Comparison of ENCODE assay signal across 1 cellular context in the genomic region with DNA sequence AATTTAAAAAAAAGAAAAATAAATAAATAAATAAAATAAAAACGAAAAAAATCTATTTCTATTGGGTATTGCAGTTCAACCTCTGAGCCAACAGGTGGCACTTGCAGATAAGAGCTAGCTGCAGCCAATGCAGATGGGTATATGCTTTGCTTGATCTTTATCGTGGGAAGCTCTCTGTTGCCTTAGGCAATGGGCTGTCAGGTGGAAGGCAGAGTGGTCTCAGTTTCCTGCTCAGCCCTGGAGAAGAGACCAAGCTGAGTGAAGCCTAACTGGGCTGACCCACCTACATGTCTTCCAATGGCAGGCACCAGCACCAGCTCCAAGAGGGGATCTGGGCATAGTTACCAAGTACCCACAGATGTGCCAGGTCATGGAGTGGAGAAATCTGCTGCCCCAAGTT.
TF ChIP-seq lines count a peak whose summit lies in the region.

No MANE protein-coding gene starts in this region.

TF ChIP-seq in GM23338, 12 proteins besides CTCF, POLR2A, EP300 and RAD21 (continued from another document):
- TF ChIP-seq ZNF462 (CRISPR knock-in tag; IDR thresholded peaks at IDR 0.05): no peak
- TF ChIP-seq ZNF114 (CRISPR knock-in tag; IDR thresholded peaks at IDR 0.05): no peak
- TF ChIP-seq, protein P1, sequence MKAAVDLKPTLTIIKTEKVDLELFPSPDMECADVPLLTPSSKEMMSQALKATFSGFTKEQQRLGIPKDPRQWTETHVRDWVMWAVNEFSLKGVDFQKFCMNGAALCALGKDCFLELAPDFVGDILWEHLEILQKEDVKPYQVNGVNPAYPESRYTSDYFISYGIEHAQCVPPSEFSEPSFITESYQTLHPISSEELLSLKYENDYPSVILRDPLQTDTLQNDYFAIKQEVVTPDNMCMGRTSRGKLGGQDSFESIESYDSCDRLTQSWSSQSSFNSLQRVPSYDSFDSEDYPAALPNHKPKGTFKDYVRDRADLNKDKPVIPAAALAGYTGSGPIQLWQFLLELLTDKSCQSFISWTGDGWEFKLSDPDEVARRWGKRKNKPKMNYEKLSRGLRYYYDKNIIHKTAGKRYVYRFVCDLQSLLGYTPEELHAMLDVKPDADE (IDR thresholded peaks at IDR 0.05): no peak
- no peak for TF ChIP-seq NANOG (IDR thresholded peaks at IDR 0.05; ENCODE audit: borderline replicate concordance)
- TF ChIP-seq POLR2AphosphoS5 (IDR thresholded peaks at IDR 0.05; ENCODE audit: low read depth): no peak
- no peak for TF ChIP-seq REST (IDR thresholded peaks at IDR 0.05; ENCODE audit: unreplicated experiment)
- no peak for TF ChIP-seq EZH2 (IDR thresholded peaks at IDR 0.05; ENCODE audit: low read depth, unreplicated experiment)
- no peak for TF ChIP-seq STAT1 (IDR thresholded peaks at IDR 0.05; ENCODE audit: unreplicated experiment)
- TF ChIP-seq ZNF331 (CRISPR knock-in tag; IDR thresholded peaks at IDR 0.05; ENCODE audit: low read depth): no peak
